21 cellular contexts compared by ENCODE assay signal in genomic region chr18:25093131-25093530, GRCh38.
"Had no signal": no experiment of that assay in that cellular context is flagged by ENCODE, and none has a peak within 500 bp of the region (broad histone marks: within the 10 kb centered on the region; RNA-seq: fewer than 3 reads in every experiment).

No MANE protein-coding gene starts in this region.

- H3K27ac ChIP-seq: left ventricle myocardium inferior, ovary, skin epidermis, tibial nerve, uterus had no signal

- H3K27me3 ChIP-seq: ovary, tibial nerve, uterus had no signal

- H3K9me3 ChIP-seq: left ventricle myocardium inferior, mucosa of descending colon, ovary, tibial nerve, uterus had no signal

- H3K4me1 ChIP-seq: tibial nerve, uterus had no signal

- H3K4me3 ChIP-seq: left ventricle myocardium inferior, lung, mucosa of descending colon, ovary, skin epidermis, tibial nerve, uterus had no signal

- DNase-seq: hypothalamus; immature natural killer cell; left ventricle myocardium inferior; midbrain; mucosa of descending colon; naive thymus-derived CD4-positive, alpha-beta T cell; ovary; retina; right cardiac atrium; stimulated activated CD4-positive, alpha-beta T cell treated with anti-CD3 and anti-CD28 coated beads, Interleukin-1b, Interleukin-23, amount 100 ng/mL, for 48 hours; stimulated activated CD4-positive, alpha-beta T cell treated with anti-CD3 and anti-CD28 coated beads, Interleukin-2, amount 100 ng/mL, for 48 hours; stimulated activated CD4-positive, alpha-beta T cell treated with anti-CD3 and anti-CD28 coated beads, Interleukin-4, amount 100 ng/mL, for 4 hours; stimulated activated CD8-positive, alpha-beta memory T cell treated with anti-CD3 and anti-CD28 coated beads, Interleukin-4, amount 100 ng/mL, for 48 hours; stimulated activated naive CD4-positive, alpha-beta T cell treated with Interleukin-2 at 50 U/mL for 16 hours; stimulated activated naive CD8-positive, alpha-beta T cell treated with anti-CD3 and anti-CD28 coated beads, Interleukin-15, amount 100 ng/mL, for 72 hours; substantia nigra; uterus had no signal

- FAIRE-seq: islet of Langerhans had no signal

- H3K36me3 ChIP-seq: ovary, uterus had no signal
